Comparison of ENCODE assay signal across 16 cellular contexts in genomic region chr12:5511256-5511643, GRCh38.
"Had no signal": no experiment of that assay in that cellular context is flagged by ENCODE, and none has a peak within 500 bp of the region (broad histone marks: within the 10 kb centered on the region; RNA-seq: fewer than 3 reads in every experiment).

No MANE protein-coding gene starts in this region.

- H3K4me1 Mint-ChIP-seq: immature natural killer cell; stimulated activated effector memory CD8-positive, alpha-beta T cell treated with anti-CD3 and anti-CD28 coated beads, Interleukin-12 subunit alpha, Interleukin-12 subunit beta, amount 100 ng/mL, for 72 hours had no signal

- ATAC-seq: gastrocnemius medialis; natural killer cell treated with Interleukin-12 subunit alpha and Interleukin-12 subunit beta and Interleukin-15 and Interleukin-18, amount 100 ng/mL, for 72 hours; psoas muscle; stimulated activated effector memory CD8-positive, alpha-beta T cell treated with anti-CD3 and anti-CD28 coated beads, Interleukin-12 subunit alpha, Interleukin-12 subunit beta, amount 100 ng/mL, for 72 hours had no signal

- H3K27ac Mint-ChIP-seq: immature natural killer cell; natural killer cell treated with Interleukin-12 subunit alpha and Interleukin-12 subunit beta and Interleukin-15 and Interleukin-18, amount 100 ng/mL, for 72 hours; stimulated activated effector memory CD8-positive, alpha-beta T cell treated with anti-CD3 and anti-CD28 coated beads, Interleukin-12 subunit alpha, Interleukin-12 subunit beta, amount 100 ng/mL, for 72 hours; stimulated activated naive CD8-positive, alpha-beta T cell treated with anti-CD3 and anti-CD28 coated beads, Interleukin-15, Interleukin-2, amounts not matched to agents 100 ng/mL and 50 ng/mL, for 24 hours had no signal

- H3K36me3 Mint-ChIP-seq: immature natural killer cell; natural killer cell treated with Interleukin-12 subunit alpha and Interleukin-12 subunit beta and Interleukin-15 and Interleukin-18, amount 100 ng/mL, for 72 hours; stimulated activated effector memory CD8-positive, alpha-beta T cell treated with anti-CD3 and anti-CD28 coated beads, Interleukin-12 subunit alpha, Interleukin-12 subunit beta, amount 100 ng/mL, for 72 hours had no signal

- H3K4me3 Mint-ChIP-seq: immature natural killer cell; natural killer cell treated with Interleukin-12 subunit alpha and Interleukin-12 subunit beta and Interleukin-15 and Interleukin-18, amount 100 ng/mL, for 72 hours; stimulated activated effector memory CD8-positive, alpha-beta T cell treated with anti-CD3 and anti-CD28 coated beads, Interleukin-12 subunit alpha, Interleukin-12 subunit beta, amount 100 ng/mL, for 72 hours; stimulated activated naive CD8-positive, alpha-beta T cell treated with anti-CD3 and anti-CD28 coated beads, Interleukin-15, Interleukin-2, amounts not matched to agents 100 ng/mL and 50 ng/mL, for 24 hours had no signal

- H3K4me3 ChIP-seq: psoas muscle, right lobe of liver, tibial artery, upper lobe of right lung, vagina had no signal

- H3K27ac ChIP-seq: gastrocnemius medialis, psoas muscle, right lobe of liver, tibial artery, upper lobe of right lung, vagina had no signal

- H3K4me1 ChIP-seq: psoas muscle, right lobe of liver had no signal

- H3K27me3 ChIP-seq: right lobe of liver, tibial artery, upper lobe of right lung, vagina had no signal

- H3K9me3 ChIP-seq: gastrocnemius medialis, psoas muscle, right lobe of liver, tibial artery, upper lobe of right lung, vagina had no signal

- H3K9me3 Mint-ChIP-seq: immature natural killer cell; natural killer cell treated with Interleukin-12 subunit alpha and Interleukin-12 subunit beta and Interleukin-15 and Interleukin-18, amount 100 ng/mL, for 72 hours; stimulated activated effector memory CD8-positive, alpha-beta T cell treated with anti-CD3 and anti-CD28 coated beads, Interleukin-12 subunit alpha, Interleukin-12 subunit beta, amount 100 ng/mL, for 72 hours; stimulated activated naive CD8-positive, alpha-beta T cell treated with anti-CD3 and anti-CD28 coated beads, Interleukin-15, Interleukin-2, amounts not matched to agents 100 ng/mL and 50 ng/mL, for 24 hours had no signal

- H3K36me3 ChIP-seq: gastrocnemius medialis, right lobe of liver, tibial artery, upper lobe of right lung, vagina had no signal

- DNase-seq: cerebellar nuclear complex; gastrocnemius medialis; glutamatergic neuron; immature natural killer cell; kidney; mammary epithelial cell; retina; stimulated activated CD4-positive, alpha-beta T cell treated with anti-CD3 and anti-CD28 coated beads, Interleukin-4, amount 100 ng/mL, for 1 hour; tibial artery; upper lobe of right lung had no signal
